ENCODE assay signal across 8 cellular contexts in genomic region chr5:10283927-10284635, GRCh38. TPM values are rescaled to one million over a fixed set of nuclear protein-coding genes. Genes with fewer than 3 reads are reported as not detected.
DNase-seq lines count a peak whose midpoint lies in the region; ATAC-seq and TF ChIP-seq lines count a peak whose summit lies in the region.

No MANE protein-coding gene starts in this region.

- ATAC-seq in GM18505 (IDR thresholded peaks at IDR 0.05; ENCODE audit: unreplicated experiment) (peak; percentile 90), HG02840 (IDR thresholded peaks at IDR 0.05; ENCODE audit: low FRiP score, unreplicated experiment) (peak; percentile 93), left cardiac atrium (peak; percentile 84 to 91)
- peak; percentile 96 for ATAC-seq in activated naive CD8-positive, alpha-beta T cell treated with anti-CD3 and anti-CD28 coated beads, Interleukin-2, amount 50 U/mL, for 24 hours

- H3K27me3 Mint-ChIP-seq in activated naive CD8-positive, alpha-beta T cell treated with anti-CD3 and anti-CD28 coated beads, Interleukin-2, amount 50 U/mL, for 24 hours, result peaks cover 2% of the 10 kb centered on the region

- peaks cover 8% of the 10 kb centered on the region for H3K4me1 Mint-ChIP-seq in activated naive CD8-positive, alpha-beta T cell treated with anti-CD3 and anti-CD28 coated beads, Interleukin-2, amount 50 U/mL, for 24 hours

- DNase-seq in NCI-H1417 (lab: John Stamatoyannopoulos, UW) (peak; percentile 84 to 96 (median 95)), T follicular helper cell (ENCODE audit: low read depth) (peak; percentile 64), left cardiac atrium (peak; percentile 88), retina (peak; percentile 93), NCI-H2171 (lab: John Stamatoyannopoulos, UW) (no peak)
- peak; percentile 87 for DNase-seq in activated naive CD8-positive, alpha-beta T cell treated with anti-CD3 and anti-CD28 coated beads, Interleukin-2, amount 50 U/mL, for 24 hours

- TF ChIP-seq POLR2A in GM18505 (IDR thresholded peaks at IDR 0.05; ENCODE audit: borderline replicate concordance, extremely low read depth, insufficient read depth, insufficient read length), result no peak

- H3K4me3 Mint-ChIP-seq in activated naive CD8-positive, alpha-beta T cell treated with anti-CD3 and anti-CD28 coated beads, Interleukin-2, amount 50 U/mL, for 24 hours, result no peak overlapping the region

- peak overlapping the region; percentile 46 for H3K27ac Mint-ChIP-seq in activated naive CD8-positive, alpha-beta T cell treated with anti-CD3 and anti-CD28 coated beads, Interleukin-2, amount 50 U/mL, for 24 hours

- no peaks in the 10 kb centered on the region for H3K9me3 Mint-ChIP-seq in activated naive CD8-positive, alpha-beta T cell treated with anti-CD3 and anti-CD28 coated beads, Interleukin-2, amount 50 U/mL, for 24 hours

- intact Hi-C loops in left cardiac atrium (cut with DNase I), result loop anchor here (5.0 to 10.0 kb wide), 3 partner anchors 138 to 348 kb away; no protein-coding TSS in a partner anchor

- no peaks in the 10 kb centered on the region for H3K36me3 Mint-ChIP-seq in activated naive CD8-positive, alpha-beta T cell treated with anti-CD3 and anti-CD28 coated beads, Interleukin-2, amount 50 U/mL, for 24 hours (ENCODE audit: low read depth)

RNA-seq across cellular contexts. Expression of gene CMBL, which starts 23.6 kb away (rescaled TPM):
- total RNA-seq in left cardiac atrium, result 10 to 100 TPM; 23.9 to 39.5 TPM

RNA-seq across cellular contexts. Expression of gene CCT5, which starts 34.0 kb away (rescaled TPM):
- 100 to 1,000 TPM; 106 to 117 TPM for total RNA-seq in left cardiac atrium

RNA-seq across cellular contexts. Expression of gene ATPSCKMT, which starts 34.4 kb away (rescaled TPM):
- total RNA-seq in left cardiac atrium, result 10 to 100 TPM; 10.6 to 19.3 TPM
